ENCODE assay signal across 19 cellular contexts in genomic region chr14:23124337-23124954, GRCh38. TPM values are rescaled to one million over a fixed set of nuclear protein-coding genes. Genes with fewer than 3 reads are reported as not detected.
DNase-seq lines count a peak whose midpoint lies in the region; ATAC-seq, FAIRE-seq and TF ChIP-seq lines count a peak whose summit lies in the region.
"Had no signal": no experiment of that assay in that cellular context is flagged by ENCODE, and none has a peak within 500 bp of the region (broad histone marks: within the 10 kb centered on the region; RNA-seq: fewer than 3 reads in every experiment).

No MANE protein-coding gene starts in this region.

- DNase-seq in left ventricle myocardium inferior, result no peak
- no peak for DNase-seq in Right ventricle myocardium superior
- no peak for DNase-seq in breast epithelium (ENCODE audit: low spot score in 2 of 2)
- no peak for DNase-seq in prostate gland (ENCODE audit: low spot score)
- DNase-seq in stimulated activated CD4-positive, alpha-beta T cell treated with anti-CD3 and anti-CD28 coated beads, Interleukin-15, amount 100 ng/mL, for 24 hours, result no peak
- DNase-seq in NCI-H2227 (lab: John Stamatoyannopoulos, UW; ENCODE audit: unreplicated experiment), result no peak
- no peak for DNase-seq in D721Med (ENCODE audit: insufficient read length, low spot score)
- DNase-seq: GDM1, HCEC 1CT, MV-4-11, NCI-H1417, NCI-H1930, NCI-H748 treated with DMSO at 0.1 percent for 48 hours, PC-3 had no signal

- no peak for ATAC-seq in Right ventricle myocardium superior (ENCODE audit: poor library complexity)
- ATAC-seq in HG03520 (IDR thresholded peaks at IDR 0.05; ENCODE audit: unreplicated experiment), result no peak
- ATAC-seq: GM12878, PC-3 had no signal

- H3K27ac ChIP-seq in left ventricle myocardium inferior (replicated peaks) (peak overlapping the region; percentile 52), breast epithelium (peak overlapping the region; percentile 51 to 52), prostate gland (peak overlapping the region; percentile 26 to 59)

- FAIRE-seq in D721Med (lab: Jason Lieb, UNC), result no peak
- FAIRE-seq: GM12878 had no signal

- intact Hi-C loops in left ventricle myocardium inferior (cut with micrococcal nuclease), result loop anchor here (5.0 kb wide), 1 partner anchor 63 kb away; no protein-coding TSS in a partner anchor
- intact Hi-C loops in Right ventricle myocardium superior (cut with DNase I), result no loop called here
- intact Hi-C loops in breast epithelium (cut with DNase I; ENCODE audit: low total_unique reads), result loop anchor here (5.0 kb wide), 1 partner anchor 63 kb away; no protein-coding TSS in a partner anchor
- intact Hi-C loops in prostate gland (cut with DNase I), result loop anchor here (10.0 kb wide), 1 partner anchor 180 kb away; the partner anchor contains the start of genes BCL2L2 and PPP1R3E

- TF ChIP-seq POLR2A in breast epithelium (IDR thresholded peaks at IDR 0.05), result no peak
- TF ChIP-seq POLR2A in prostate gland (IDR thresholded peaks at IDR 0.05), result no peak

- no peak overlapping the region for H3K4me3 ChIP-seq in left ventricle myocardium inferior
- H3K4me3 ChIP-seq in breast epithelium, result no peak overlapping the region
- H3K4me3 ChIP-seq in prostate gland, result no peak overlapping the region
- H3K4me3 ChIP-seq: BLaER1 treated with 17β-estradiol and CSF1 and Interleukin-3, amounts not matched to agents 10 nM and 100 nM; GM12878 had no signal

- WGBS in prostate gland, result 90% methylated on average over 13 of the region's 13 CpGs

- H3K36me3 ChIP-seq in left ventricle myocardium inferior (peaks cover 17% of the 10 kb centered on the region), breast epithelium (no peaks in the 10 kb centered on the region), prostate gland (peaks cover 0 to 4% of the 10 kb centered on the region in 2 donors)

- H3K4me1 ChIP-seq in left ventricle myocardium inferior (peaks cover 27% of the 10 kb centered on the region), breast epithelium (no peaks in the 10 kb centered on the region), prostate gland (replicated peaks) (no peaks in the 10 kb centered on the region)

- H3K9me3 ChIP-seq in left ventricle myocardium inferior (replicated peaks), result no peaks in the 10 kb centered on the region
- no peaks in the 10 kb centered on the region for H3K9me3 ChIP-seq in breast epithelium
- H3K9me3 ChIP-seq in prostate gland, result no peaks in the 10 kb centered on the region

- no peak for TF ChIP-seq CTCF in left ventricle myocardium inferior (IDR thresholded peaks at IDR 0.05; ENCODE audit: borderline replicate concordance)
- TF ChIP-seq CTCF in breast epithelium (IDR thresholded peaks at IDR 0.05), result no peak
- TF ChIP-seq CTCF in prostate gland (IDR thresholded peaks at IDR 0.05), result no peak
- no peak for TF ChIP-seq CTCF in D721Med (IDR thresholded peaks at IDR 0.05; ENCODE audit: insufficient read depth, missing control alignments)

- no peaks in the 10 kb centered on the region for H3K27me3 ChIP-seq in left ventricle myocardium inferior (ENCODE audit: low read depth)
- H3K27me3 ChIP-seq in breast epithelium, result no peaks in the 10 kb centered on the region
- no peaks in the 10 kb centered on the region for H3K27me3 ChIP-seq in prostate gland (replicated peaks; ENCODE audit: insufficient read depth)
- H3K27me3 ChIP-seq: BLaER1 treated with 17β-estradiol and CSF1 and Interleukin-3, amounts not matched to agents 10 nM and 100 nM had no signal

RNA-seq across cellular contexts. Expression of gene CEBPE, which starts 5.4 kb away (rescaled TPM):
- total RNA-seq in left ventricle myocardium inferior, result not detected
- total RNA-seq in Right ventricle myocardium superior, result not detected
- total RNA-seq in breast epithelium, result under 1 TPM in 1 of 3 donors, not detected in 2; 0.32 TPM
- not detected for total RNA-seq in prostate gland
- total RNA-seq: A172, NCI-H460, PC-3 had no signal

RNA-seq across cellular contexts. Expression of gene CIROP, which starts 19.7 kb away (rescaled TPM):
- not detected for total RNA-seq in left ventricle myocardium inferior
- total RNA-seq in Right ventricle myocardium superior, result not detected
- total RNA-seq in breast epithelium, result not detected
- total RNA-seq in prostate gland, result not detected
- total RNA-seq: A172, GM12878, NCI-H460, PC-3 had no signal

RNA-seq across cellular contexts. Expression of gene C14orf119, which starts 29.1 kb away (rescaled TPM):
- total RNA-seq in left ventricle myocardium inferior, result 25.2 TPM
- total RNA-seq in Right ventricle myocardium superior, result 20.6 TPM
- 10 to 100 TPM; 29.6 to 34.4 (median 32.8) TPM for total RNA-seq in breast epithelium
- total RNA-seq in prostate gland, result 10 to 100 TPM; 20.3 to 32.3 TPM

RNA-seq across cellular contexts. Expression of gene ACIN1, which starts 29.5 kb away (rescaled TPM):
- total RNA-seq in left ventricle myocardium inferior, result 64.6 TPM
- 65.8 TPM for total RNA-seq in Right ventricle myocardium superior
- total RNA-seq in breast epithelium, result 100 to 1,000 TPM; 106 to 151 (median 145) TPM
- total RNA-seq in prostate gland, result 100 to 1,000 TPM in 1 of 2 donors, 10 to 100 TPM in 1; 86.6 to 168 TPM

RNA-seq across cellular contexts. Expression of gene SLC7A8, which starts 59.0 kb away (rescaled TPM):
- total RNA-seq in left ventricle myocardium inferior (10.6 TPM), Right ventricle myocardium superior (11.6 TPM), breast epithelium (10 to 100 TPM; 46.8 to 98.9 (median 61.9) TPM), prostate gland (100 to 1,000 TPM; 119 to 143 TPM)
